In genomic region chrX:15202458-15203177, GRCh38 we compare ENCODE assay signal across 10 cellular contexts.
DNase-seq lines count a peak whose midpoint lies in the region; ATAC-seq lines count a peak whose summit lies in the region.
"Had no signal": no experiment of that assay in that cellular context is flagged by ENCODE, and none has a peak within 500 bp of the region (broad histone marks: within the 10 kb centered on the region; RNA-seq: fewer than 3 reads in every experiment).

No MANE protein-coding gene starts in this region.

- peak; percentile 67 for DNase-seq in EH (ENCODE audit: low read depth)
- peak; percentile 60 for DNase-seq in NCI-H226
- DNase-seq in foreskin melanocyte = peak; percentile 15
- DNase-seq in hippocampal formation (lab: John Stamatoyannopoulos, UW) = no peak
- DNase-seq in amygdala (lab: John Stamatoyannopoulos, UW) = no peak
- DNase-seq: GDM1, NCI-H2171 had no signal

- ATAC-seq in GM19452 (IDR thresholded peaks at IDR 0.05; ENCODE audit: unreplicated experiment) (peak; percentile 42), GM21526 (IDR thresholded peaks at IDR 0.05; ENCODE audit: low FRiP score, unreplicated experiment) (no peak), GM21825 (IDR thresholded peaks at IDR 0.05; ENCODE audit: unreplicated experiment) (no peak)

Comparison
In these comparisons a context has a peak if more than half of its experiments do, and no peak if none do; other contexts are left out.
1. DNase-seq: peak in EH (single experiment), NCI-H226 (single experiment) and foreskin melanocyte (single experiment); none in hippocampal formation (0 of 2) and amygdala (0 of 56).